Comparison of ENCODE assay signal across 34 cellular contexts in the genomic region with DNA sequence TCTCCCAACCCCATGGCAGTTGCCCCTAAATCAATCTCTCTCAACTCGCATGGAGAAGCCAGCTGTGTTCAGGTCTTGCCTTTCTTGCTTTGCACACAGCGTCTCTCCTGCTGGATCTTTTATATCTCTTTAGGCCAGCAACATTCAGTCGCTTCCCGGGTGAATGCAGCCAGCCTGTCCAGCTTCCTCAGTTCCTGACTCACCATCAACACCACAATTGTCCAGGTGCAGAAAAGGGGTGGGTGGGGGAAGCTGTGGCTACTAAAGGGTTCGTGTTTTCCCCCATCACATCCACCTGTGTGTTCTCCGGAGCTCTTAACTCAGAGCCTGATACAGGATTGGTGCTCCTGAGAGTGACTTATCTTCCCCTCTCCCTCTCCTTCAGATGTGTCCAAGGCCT. TPM values are rescaled to one million over a fixed set of nuclear protein-coding genes. Genes with fewer than 3 reads are reported as not detected.
"Had no signal": no experiment of that assay in that cellular context is flagged by ENCODE, and none has a peak within 500 bp of the region (broad histone marks: within the 10 kb centered on the region; RNA-seq: fewer than 3 reads in every experiment).

No MANE protein-coding gene starts in this region.

- H3K27ac Mint-ChIP-seq: activated CD4-positive, alpha-beta memory T cell treated with anti-CD3 and anti-CD28 coated beads, Interleukin-2, amount 10 ng/mL, durations not matched to agents 7 days and 5 days; activated CD8-positive, alpha-beta memory T cell treated with anti-CD3 and anti-CD28 coated beads, Interleukin-2, amount 10 ng/mL, durations not matched to agents 7 days and 5 days; activated naive CD4-positive, alpha-beta T cell treated with anti-CD3 and anti-CD28 coated beads, Interleukin-2, amount 10 ng/mL, durations not matched to agents 7 days and 5 days; activated naive CD8-positive, alpha-beta T cell; activated naive CD8-positive, alpha-beta T cell treated with anti-CD3 and anti-CD28 coated beads, Interleukin-2, amount 50 U/mL, for 24 hours; activated T-cell treated with anti-CD3 and anti-CD28 coated beads, Interleukin-2, amount 50 U/mL, for 72 hours; activated T-helper 17 cell treated with anti-CD3 and anti-CD28 coated beads, Interleukin-2, amount 50 U/mL, for 72 hours had no signal

- H3K27me3 ChIP-seq: brain microvascular endothelial cell had no signal

- FAIRE-seq: RCC 7860 had no signal

- H3K4me3 Mint-ChIP-seq: activated CD4-positive, alpha-beta memory T cell treated with anti-CD3 and anti-CD28 coated beads, Interleukin-2, amount 10 ng/mL, durations not matched to agents 7 days and 5 days; activated CD8-positive, alpha-beta memory T cell treated with anti-CD3 and anti-CD28 coated beads, Interleukin-2, amount 10 ng/mL, durations not matched to agents 7 days and 5 days; activated naive CD4-positive, alpha-beta T cell treated with anti-CD3 and anti-CD28 coated beads, Interleukin-2, amount 10 ng/mL, durations not matched to agents 7 days and 5 days; activated naive CD8-positive, alpha-beta T cell; activated naive CD8-positive, alpha-beta T cell treated with anti-CD3 and anti-CD28 coated beads, Interleukin-2, amount 50 U/mL, for 24 hours; activated T-cell treated with anti-CD3 and anti-CD28 coated beads, Interleukin-2, amount 50 U/mL, for 72 hours; activated T-helper 17 cell treated with anti-CD3 and anti-CD28 coated beads, Interleukin-2, amount 50 U/mL, for 72 hours; central memory CD8-positive, alpha-beta T cell had no signal

- H3K36me3 ChIP-seq: brain microvascular endothelial cell, cardiac muscle cell, WERI-Rb-1 had no signal

- DNase-seq: activated CD4-positive, alpha-beta memory T cell treated with anti-CD3 and anti-CD28 coated beads, Interleukin-2, amount 10 ng/mL, durations not matched to agents 7 days and 5 days; activated CD4-positive, alpha-beta T cell treated with anti-CD3 and anti-CD28 coated beads for 1 hour; activated CD4-positive, alpha-beta T cell treated with anti-CD3 and anti-CD28 coated beads for 48 hours; activated CD4-positive, CD25-positive, alpha-beta regulatory T cell; activated CD8-positive, alpha-beta memory T cell treated with anti-CD3 and anti-CD28 coated beads for 24 hours; activated CD8-positive, alpha-beta memory T cell treated with anti-CD3 and anti-CD28 coated beads, Interleukin-2, amount 10 ng/mL, durations not matched to agents 7 days and 5 days; activated gamma-delta T cell; activated naive CD4-positive, alpha-beta T cell treated with anti-CD3 and anti-CD28 coated beads, Interleukin-2, amount 10 ng/mL, durations not matched to agents 7 days and 5 days; activated naive CD8-positive, alpha-beta T cell treated with anti-CD3 and anti-CD28 coated beads, Interleukin-2, amount 50 U/mL, for 24 hours; activated T-cell treated with anti-CD3 and anti-CD28 coated beads, Interleukin-2, amount 50 U/mL, for 1 hour; activated T-cell treated with anti-CD3 and anti-CD28 coated beads, Interleukin-2, amount 50 U/mL, for 72 hours; anterior cingulate cortex; brain microvascular endothelial cell; Karpas-422; NCI-H1105 treated with DMSO at 0.1 percent for 48 hours; NCI-H1436; NCI-H1694; NCI-H1930; NCI-H2081 treated with DMSO at 0.1 percent for 48 hours; NCI-H226; NCI-H524 treated with DMSO at 0.1 percent for 48 hours; SIG-M5; T1000; WERI-Rb-1 had no signal

- H3K4me1 Mint-ChIP-seq: activated CD8-positive, alpha-beta memory T cell treated with anti-CD3 and anti-CD28 coated beads, Interleukin-2, amount 10 ng/mL, durations not matched to agents 7 days and 5 days; activated naive CD4-positive, alpha-beta T cell treated with anti-CD3 and anti-CD28 coated beads, Interleukin-2, amount 10 ng/mL, durations not matched to agents 7 days and 5 days; activated naive CD8-positive, alpha-beta T cell treated with anti-CD3 and anti-CD28 coated beads, Interleukin-2, amount 50 U/mL, for 24 hours; activated T-helper 17 cell treated with anti-CD3 and anti-CD28 coated beads, Interleukin-2, amount 50 U/mL, for 72 hours; central memory CD8-positive, alpha-beta T cell had no signal

- H3K4me3 ChIP-seq: cardiac muscle cell had no signal

- H3K9me3 Mint-ChIP-seq: activated CD4-positive, alpha-beta memory T cell treated with anti-CD3 and anti-CD28 coated beads, Interleukin-2, amount 10 ng/mL, durations not matched to agents 7 days and 5 days; activated naive CD4-positive, alpha-beta T cell treated with anti-CD3 and anti-CD28 coated beads, Interleukin-2, amount 10 ng/mL, durations not matched to agents 7 days and 5 days; activated naive CD8-positive, alpha-beta T cell treated with anti-CD3 and anti-CD28 coated beads, Interleukin-2, amount 50 U/mL, for 24 hours; activated T-cell treated with anti-CD3 and anti-CD28 coated beads, Interleukin-2, amount 50 U/mL, for 72 hours; activated T-helper 17 cell treated with anti-CD3 and anti-CD28 coated beads, Interleukin-2, amount 50 U/mL, for 72 hours; central memory CD8-positive, alpha-beta T cell had no signal

- ATAC-seq: activated CD8-positive, alpha-beta memory T cell treated with anti-CD3 and anti-CD28 coated beads, Interleukin-2, amount 10 ng/mL, durations not matched to agents 7 days and 5 days; activated naive CD8-positive, alpha-beta T cell treated with anti-CD3 and anti-CD28 coated beads, Interleukin-2, amount 50 U/mL, for 24 hours; activated T-cell treated with anti-CD3 and anti-CD28 coated beads, Interleukin-2, amount 50 U/mL, for 72 hours; activated T-helper 17 cell treated with anti-CD3 and anti-CD28 coated beads, Interleukin-2, amount 50 U/mL, for 72 hours; Right ventricle myocardium inferior had no signal

- H3K27ac ChIP-seq: cardiac muscle cell, RWPE1, WERI-Rb-1 had no signal

- H3K36me3 Mint-ChIP-seq: activated CD8-positive, alpha-beta memory T cell treated with anti-CD3 and anti-CD28 coated beads, Interleukin-2, amount 10 ng/mL, durations not matched to agents 7 days and 5 days; activated naive CD4-positive, alpha-beta T cell treated with anti-CD3 and anti-CD28 coated beads, Interleukin-2, amount 10 ng/mL, durations not matched to agents 7 days and 5 days; activated naive CD8-positive, alpha-beta T cell had no signal

RNA-seq across cellular contexts. Expression of gene KIAA1549L, which starts 2.3 kb away (rescaled TPM):
- total RNA-seq: activated CD8-positive, alpha-beta memory T cell treated with anti-CD3 and anti-CD28 coated beads, Interleukin-2, amount 10 ng/mL, durations not matched to agents 7 days and 5 days; activated T-cell treated with anti-CD3 and anti-CD28 coated beads, Interleukin-2, amount 50 U/mL, for 72 hours; activated T-helper 17 cell treated with anti-CD3 and anti-CD28 coated beads, Interleukin-2, amount 50 U/mL, for 72 hours; NCI-H460; T-helper 1 cell treated with Interleukin-12 subunit alpha and Interleukin-12 subunit beta and Interleukin-4 antibody, amounts not matched to agents 30 ng/mL and 1 ng/mL, for 36 hours; T-helper 2 cell treated with Interferon-gamma antibody and Interleukin-4, amounts not matched to agents 100 ng/mL and 5 ng/mL, for 36 hours had no signal
